Comparison of ENCODE assay signal across 8 cellular contexts in the genomic region with DNA sequence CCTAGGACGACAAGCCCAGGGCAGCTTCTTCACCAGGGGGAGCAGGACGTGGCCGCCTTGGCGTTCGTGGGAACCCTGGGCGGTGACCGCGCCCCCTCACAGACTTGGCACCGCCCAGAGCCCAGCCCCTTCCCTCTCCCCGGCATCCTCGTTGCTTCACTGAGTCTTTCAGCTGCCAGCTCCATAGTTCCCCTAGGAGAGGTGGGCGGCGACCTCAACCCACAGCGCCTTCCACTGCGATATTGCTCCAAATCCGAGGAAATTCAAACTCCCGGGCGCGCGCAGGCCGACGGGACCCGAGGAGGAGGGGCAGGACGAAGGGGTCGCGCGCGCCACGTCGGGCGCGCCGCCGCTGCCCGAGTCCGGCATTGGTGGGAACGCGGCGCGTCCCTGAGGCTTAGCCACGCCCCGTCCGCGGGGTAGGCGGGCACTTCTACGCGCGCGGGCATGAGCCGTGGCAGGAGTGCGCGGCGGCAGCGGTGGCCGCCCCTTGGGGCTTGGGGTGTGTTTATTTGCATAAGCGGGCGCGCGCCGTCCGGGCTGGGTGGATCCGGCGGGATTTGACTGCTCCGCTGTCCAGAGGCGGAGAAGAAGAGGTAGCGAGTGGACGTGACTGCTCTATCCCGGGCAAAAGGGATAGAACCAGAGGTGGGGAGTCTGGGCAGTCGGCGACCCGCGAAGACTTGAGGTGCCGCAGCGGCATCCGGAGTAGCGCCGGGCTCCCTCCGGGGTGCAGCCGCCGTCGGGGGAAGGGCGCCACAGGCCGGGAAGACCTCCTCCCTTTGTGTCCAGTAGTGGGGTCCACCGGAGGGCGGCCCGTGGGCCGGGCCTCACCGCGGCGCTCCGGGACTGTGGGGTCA. TPM values are rescaled to one million over a fixed set of nuclear protein-coding genes. Genes with fewer than 3 reads are reported as not detected.
DNase-seq lines count a peak whose midpoint lies in the region; ATAC-seq and TF ChIP-seq lines count a peak whose summit lies in the region.

A gene with protein sequence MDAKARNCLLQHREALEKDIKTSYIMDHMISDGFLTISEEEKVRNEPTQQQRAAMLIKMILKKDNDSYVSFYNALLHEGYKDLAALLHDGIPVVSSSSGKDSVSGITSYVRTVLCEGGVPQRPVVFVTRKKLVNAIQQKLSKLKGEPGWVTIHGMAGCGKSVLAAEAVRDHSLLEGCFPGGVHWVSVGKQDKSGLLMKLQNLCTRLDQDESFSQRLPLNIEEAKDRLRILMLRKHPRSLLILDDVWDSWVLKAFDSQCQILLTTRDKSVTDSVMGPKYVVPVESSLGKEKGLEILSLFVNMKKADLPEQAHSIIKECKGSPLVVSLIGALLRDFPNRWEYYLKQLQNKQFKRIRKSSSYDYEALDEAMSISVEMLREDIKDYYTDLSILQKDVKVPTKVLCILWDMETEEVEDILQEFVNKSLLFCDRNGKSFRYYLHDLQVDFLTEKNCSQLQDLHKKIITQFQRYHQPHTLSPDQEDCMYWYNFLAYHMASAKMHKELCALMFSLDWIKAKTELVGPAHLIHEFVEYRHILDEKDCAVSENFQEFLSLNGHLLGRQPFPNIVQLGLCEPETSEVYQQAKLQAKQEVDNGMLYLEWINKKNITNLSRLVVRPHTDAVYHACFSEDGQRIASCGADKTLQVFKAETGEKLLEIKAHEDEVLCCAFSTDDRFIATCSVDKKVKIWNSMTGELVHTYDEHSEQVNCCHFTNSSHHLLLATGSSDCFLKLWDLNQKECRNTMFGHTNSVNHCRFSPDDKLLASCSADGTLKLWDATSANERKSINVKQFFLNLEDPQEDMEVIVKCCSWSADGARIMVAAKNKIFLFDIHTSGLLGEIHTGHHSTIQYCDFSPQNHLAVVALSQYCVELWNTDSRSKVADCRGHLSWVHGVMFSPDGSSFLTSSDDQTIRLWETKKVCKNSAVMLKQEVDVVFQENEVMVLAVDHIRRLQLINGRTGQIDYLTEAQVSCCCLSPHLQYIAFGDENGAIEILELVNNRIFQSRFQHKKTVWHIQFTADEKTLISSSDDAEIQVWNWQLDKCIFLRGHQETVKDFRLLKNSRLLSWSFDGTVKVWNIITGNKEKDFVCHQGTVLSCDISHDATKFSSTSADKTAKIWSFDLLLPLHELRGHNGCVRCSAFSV (N-terminal part only) (plus strand): TSS at position 579 of the 860 bp plus-strand sequence. CDS start 3,070 bp downstream, outside the sequence.
A gene with protein sequence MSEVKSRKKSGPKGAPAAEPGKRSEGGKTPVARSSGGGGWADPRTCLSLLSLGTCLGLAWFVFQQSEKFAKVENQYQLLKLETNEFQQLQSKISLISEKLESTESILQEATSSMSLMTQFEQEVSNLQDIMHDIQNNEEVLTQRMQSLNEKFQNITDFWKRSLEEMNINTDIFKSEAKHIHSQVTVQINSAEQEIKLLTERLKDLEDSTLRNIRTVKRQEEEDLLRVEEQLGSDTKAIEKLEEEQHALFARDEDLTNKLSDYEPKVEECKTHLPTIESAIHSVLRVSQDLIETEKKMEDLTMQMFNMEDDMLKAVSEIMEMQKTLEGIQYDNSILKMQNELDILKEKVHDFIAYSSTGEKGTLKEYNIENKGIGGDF (minus strand): TSS at position 77 of the 860 bp plus-strand sequence. CDS start 87 bp downstream, outside the sequence.

- H3K27ac ChIP-seq in epithelial cell of prostate = peak within 1 kb of the TSS; percentile 76

- TF ChIP-seq EP300 in Ishikawa (IDR thresholded peaks at IDR 0.05; ENCODE audit: borderline replicate concordance) = no peak

- intact Hi-C loops in mucosa of descending colon (cut with DNase I, micrococcal nuclease) = loop anchor here (10.0 kb wide), 2 partner anchors 50 to 80 kb away; a partner anchor contains a TSS

- no peak for TF ChIP-seq RAD21 in Ishikawa (IDR thresholded peaks at IDR 0.05; ENCODE audit: low read depth)

- no peaks in the 10 kb centered on the region for H3K9me3 ChIP-seq in mucosa of descending colon

- peak; percentile 83 for DNase-seq in DMS153 treated with DMSO at 0.1 percent for 48 hours (lab: John Stamatoyannopoulos, UW; ENCODE audit: unreplicated experiment)
- DNase-seq in OCI-M2 (lab: John Stamatoyannopoulos, UW; ENCODE audit: unreplicated experiment) = peak; percentile 54
- peak; percentile 96 for DNase-seq in activated T-cell treated with anti-CD3 and anti-CD28 coated beads for 4 hours
- peak; percentile 80 for DNase-seq in epithelial cell of prostate (ENCODE audit: low read depth, low spot score)
- peak; percentile 99 for DNase-seq in mucosa of descending colon
- peak; percentile 91 to 92 for DNase-seq in stimulated activated CD8-positive, alpha-beta memory T cell treated with anti-CD3 and anti-CD28 coated beads, Interleukin-4, amount 100 ng/mL, for 1 hour (ENCODE audit: low read depth in 2 of 2, low spot score in 1 of 2)

- TF ChIP-seq CTCF in mucosa of descending colon (IDR thresholded peaks at IDR 0.05) = no peak

- no peaks in the 10 kb centered on the region for H3K36me3 ChIP-seq in mucosa of descending colon (ENCODE audit: low read depth)

- peak within 1 kb of the TSS; percentile 97 for H3K4me3 ChIP-seq in mucosa of descending colon

- peaks cover 4% of the 10 kb centered on the region for H3K4me1 ChIP-seq in mucosa of descending colon (ENCODE audit: low read depth)

- peak; percentile 84 for ATAC-seq in GM21619 (IDR thresholded peaks at IDR 0.05; ENCODE audit: unreplicated experiment)
- ATAC-seq in mucosa of descending colon = peak; percentile 97

TF ChIP-seq in Ishikawa, 13 proteins besides CTCF, POLR2A, EP300 and RAD21:
- TF ChIP-seq FOXM1 (IDR thresholded peaks at IDR 0.05; ENCODE audit: borderline replicate concordance, low read depth) (no peak), EGR1 (IDR thresholded peaks at IDR 0.05) (peak; percentile 55; the same call in 1 of the 2 replicates), ZBTB7A (IDR thresholded peaks at IDR 0.05; ENCODE audit: low read depth) (no peak), CREB1 (IDR thresholded peaks at IDR 0.05; ENCODE audit: low read depth) (no peak), TAF1 (IDR thresholded peaks at IDR 0.05; ENCODE audit: low read depth) (peak; percentile 33), YY1 (IDR thresholded peaks at IDR 0.05; ENCODE audit: low read depth) (no peak), CEBPB (IDR thresholded peaks at IDR 0.05) (no peak), TCF12 (IDR thresholded peaks at IDR 0.05; ENCODE audit: low read depth) (no peak), TEAD4 (IDR thresholded peaks at IDR 0.05) (no peak; the same call in 1 of the 2 replicates), NFIC (IDR thresholded peaks at IDR 0.05) (no peak)
- TF ChIP-seq, protein P1, sequence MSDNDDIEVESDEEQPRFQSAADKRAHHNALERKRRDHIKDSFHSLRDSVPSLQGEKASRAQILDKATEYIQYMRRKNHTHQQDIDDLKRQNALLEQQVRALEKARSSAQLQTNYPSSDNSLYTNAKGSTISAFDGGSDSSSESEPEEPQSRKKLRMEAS (IDR thresholded peaks at IDR 0.05) = peak; percentile 11; the same call in 1 of the 2 replicates
- TF ChIP-seq, protein P2, sequence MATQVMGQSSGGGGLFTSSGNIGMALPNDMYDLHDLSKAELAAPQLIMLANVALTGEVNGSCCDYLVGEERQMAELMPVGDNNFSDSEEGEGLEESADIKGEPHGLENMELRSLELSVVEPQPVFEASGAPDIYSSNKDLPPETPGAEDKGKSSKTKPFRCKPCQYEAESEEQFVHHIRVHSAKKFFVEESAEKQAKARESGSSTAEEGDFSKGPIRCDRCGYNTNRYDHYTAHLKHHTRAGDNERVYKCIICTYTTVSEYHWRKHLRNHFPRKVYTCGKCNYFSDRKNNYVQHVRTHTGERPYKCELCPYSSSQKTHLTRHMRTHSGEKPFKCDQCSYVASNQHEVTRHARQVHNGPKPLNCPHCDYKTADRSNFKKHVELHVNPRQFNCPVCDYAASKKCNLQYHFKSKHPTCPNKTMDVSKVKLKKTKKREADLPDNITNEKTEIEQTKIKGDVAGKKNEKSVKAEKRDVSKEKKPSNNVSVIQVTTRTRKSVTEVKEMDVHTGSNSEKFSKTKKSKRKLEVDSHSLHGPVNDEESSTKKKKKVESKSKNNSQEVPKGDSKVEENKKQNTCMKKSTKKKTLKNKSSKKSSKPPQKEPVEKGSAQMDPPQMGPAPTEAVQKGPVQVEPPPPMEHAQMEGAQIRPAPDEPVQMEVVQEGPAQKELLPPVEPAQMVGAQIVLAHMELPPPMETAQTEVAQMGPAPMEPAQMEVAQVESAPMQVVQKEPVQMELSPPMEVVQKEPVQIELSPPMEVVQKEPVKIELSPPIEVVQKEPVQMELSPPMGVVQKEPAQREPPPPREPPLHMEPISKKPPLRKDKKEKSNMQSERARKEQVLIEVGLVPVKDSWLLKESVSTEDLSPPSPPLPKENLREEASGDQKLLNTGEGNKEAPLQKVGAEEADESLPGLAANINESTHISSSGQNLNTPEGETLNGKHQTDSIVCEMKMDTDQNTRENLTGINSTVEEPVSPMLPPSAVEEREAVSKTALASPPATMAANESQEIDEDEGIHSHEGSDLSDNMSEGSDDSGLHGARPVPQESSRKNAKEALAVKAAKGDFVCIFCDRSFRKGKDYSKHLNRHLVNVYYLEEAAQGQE (IDR thresholded peaks at IDR 0.05; ENCODE audit: low read depth) = no peak
- TF ChIP-seq, protein P3, sequence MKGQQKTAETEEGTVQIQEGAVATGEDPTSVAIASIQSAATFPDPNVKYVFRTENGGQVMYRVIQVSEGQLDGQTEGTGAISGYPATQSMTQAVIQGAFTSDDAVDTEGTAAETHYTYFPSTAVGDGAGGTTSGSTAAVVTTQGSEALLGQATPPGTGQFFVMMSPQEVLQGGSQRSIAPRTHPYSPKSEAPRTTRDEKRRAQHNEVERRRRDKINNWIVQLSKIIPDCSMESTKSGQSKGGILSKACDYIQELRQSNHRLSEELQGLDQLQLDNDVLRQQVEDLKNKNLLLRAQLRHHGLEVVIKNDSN (IDR thresholded peaks at IDR 0.05) = no peak

RNA-seq across cellular contexts. Expression of the first gene that starts in this region (rescaled TPM):
- total RNA-seq in mucosa of descending colon = 10 to 100 TPM; 22.5 to 44.2 (median 41.9) TPM

RNA-seq across cellular contexts. Expression of the second gene that starts in this region (rescaled TPM):
- 1 to 10 TPM; 1.4 to 7.8 (median 7.5) TPM for total RNA-seq in mucosa of descending colon

Comparison
In these comparisons a context has a peak if more than half of its experiments do, and no peak if none do; other contexts are left out.
1. Peak in every context shown above with its lines: DNase-seq, ATAC-seq, H3K4me3 ChIP-seq and H3K27ac ChIP-seq.